ENCODE assay signal across 19 cellular contexts in genomic region chr3:59163953-59164352, GRCh38.
A peak's percentile ranks its signal among the peaks of the same experiment; 100 is the strongest.
DNase-seq lines count a peak whose midpoint lies in the region; ATAC-seq and TF ChIP-seq lines count a peak whose summit lies in the region.
"Had no signal": no experiment of that assay in that cellular context is flagged by ENCODE, and none has a peak within 500 bp of the region (broad histone marks: within the 10 kb centered on the region; RNA-seq: fewer than 3 reads in every experiment).

No MANE protein-coding gene starts in this region.

- no peak for TF ChIP-seq POLR2A in suprapubic skin (IDR thresholded peaks at IDR 0.05)

- no peak for TF ChIP-seq CTCF in foreskin keratinocyte (conservative IDR thresholded peaks at IDR 0.05)
- no peak for TF ChIP-seq CTCF in suprapubic skin (IDR thresholded peaks at IDR 0.05)

- 89% methylated on average over 2 of the region's 2 CpGs for WGBS in suprapubic skin

- no peaks in the 10 kb centered on the region for H3K27me3 ChIP-seq in foreskin keratinocyte
- no peaks in the 10 kb centered on the region for H3K27me3 ChIP-seq in suprapubic skin

- DNase-seq in OCI-M1 (lab: John Stamatoyannopoulos, UW): peak; percentile 46
- DNase-seq in amniotic epithelial cell (ENCODE audit: low read depth): peak; percentile 4
- no peak for DNase-seq in foreskin keratinocyte
- DNase-seq in middle frontal gyrus (ENCODE audit: extremely low spot score, low spot score): no peak
- DNase-seq in activated CD4-positive, CD25-positive, alpha-beta regulatory T cell (lab: John Stamatoyannopoulos, UW): no peak
- DNase-seq in Kasumi-1 (lab: John Stamatoyannopoulos, UW): no peak
- no peak for DNase-seq in suprapubic skin (ENCODE audit: low spot score in 2 of 2)
- DNase-seq: ACHN; C1 segment of cervical spinal cord; CD8-positive, alpha-beta memory T cell; H7; HFFc6; NCI-H1105; NCI-H2081; NCI-H2171 treated with DMSO at 0.1 percent for 48 hours; NCI-H446 treated with DMSO at 0.1 percent for 48 hours; NK-92 treated with Interleukin-12 subunit alpha and Interleukin-12 subunit beta, amount 100 ng/mL, for 24 hours; SHP77 had no signal

- no peak for TF ChIP-seq EP300 in suprapubic skin (IDR thresholded peaks at IDR 0.05)

- no peak overlapping the region for H3K4me3 ChIP-seq in suprapubic skin
- H3K4me3 ChIP-seq: SK-N-MC had no signal

- H3K4me1 ChIP-seq in foreskin keratinocyte: no peaks in the 10 kb centered on the region
- no peaks in the 10 kb centered on the region for H3K4me1 ChIP-seq in suprapubic skin

- peak; percentile 46 for ATAC-seq in foreskin keratinocyte

- no peaks in the 10 kb centered on the region for H3K9me3 ChIP-seq in suprapubic skin

- no peaks in the 10 kb centered on the region for H3K36me3 ChIP-seq in suprapubic skin

- H3K27ac ChIP-seq in foreskin keratinocyte (no peak overlapping the region), suprapubic skin (no peak overlapping the region)
- H3K27ac ChIP-seq: SK-N-MC had no signal

Comparison
In these comparisons a context has a peak if more than half of its experiments do, and no peak if none do; other contexts are left out.
1. DNase-seq: peak in OCI-M1 (single experiment) and amniotic epithelial cell (single experiment); none in foreskin keratinocyte (0 of 2), middle frontal gyrus (single experiment), activated CD4-positive, CD25-positive, alpha-beta regulatory T cell (0 of 4), Kasumi-1 (0 of 2) and suprapubic skin (0 of 2).